Comparison of ENCODE assay signal across 9 cellular contexts in genomic region chr16:24302636-24303035, GRCh38. TPM values are rescaled to one million over a fixed set of nuclear protein-coding genes. Genes with fewer than 3 reads are reported as not detected.
"Had no signal": no experiment of that assay in that cellular context is flagged by ENCODE, and none has a peak within 500 bp of the region (broad histone marks: within the 10 kb centered on the region; RNA-seq: fewer than 3 reads in every experiment).

No MANE protein-coding gene starts in this region.

- DNase-seq: GDM1, GF-D8 had no signal

- FAIRE-seq: G401.6, GM12878, GM12891, GM12892, GM18507, GM19239 had no signal

- ATAC-seq: GM12878 had no signal

- H3K4me3 ChIP-seq: GM12878 had no signal

RNA-seq across cellular contexts. Expression of gene CACNG3, which starts 46.5 kb away (rescaled TPM):
- total RNA-seq: G401, GM12878 had no signal
